Comparison of ENCODE assay signal across 2 cellular contexts in genomic region chr10:131683281-131683861, GRCh38.
TF ChIP-seq lines count a peak whose summit lies in the region.

No MANE protein-coding gene starts in this region.

TF ChIP-seq in H1, 55 proteins besides CTCF, POLR2A, EP300 and RAD21:
- no peak for TF ChIP-seq CHD1 (IDR thresholded peaks at IDR 0.05; ENCODE audit: low read depth, low read length)
- TF ChIP-seq SIRT6 (IDR thresholded peaks at IDR 0.05; ENCODE audit: low read length): no peak
- TF ChIP-seq RBBP5 (IDR thresholded peaks at IDR 0.05; ENCODE audit: borderline replicate concordance, low read depth, low read length): no peak
- no peak for TF ChIP-seq SP4 (IDR thresholded peaks at IDR 0.05; ENCODE audit: low read length)
- TF ChIP-seq TCF12 (IDR thresholded peaks at IDR 0.05; ENCODE audit: low read depth, low read length): no peak
- no peak for TF ChIP-seq CTBP2 (IDR thresholded peaks at IDR 0.05; ENCODE audit: borderline replicate concordance, insufficient read depth, insufficient read length, low read length)
- TF ChIP-seq SIN3A (conservative IDR thresholded peaks at IDR 0.05 in 1 of 2, IDR thresholded peaks at IDR 0.05 in 1 of 2; ENCODE audit: low read depth in 1 of 2, low read length in 2 of 2): no peak
- no peak for TF ChIP-seq TAF1 (IDR thresholded peaks at IDR 0.05; ENCODE audit: low read depth, low read length)

TF ChIP-seq in HepG2, 621 proteins besides CTCF, POLR2A, EP300 and RAD21:
- TF ChIP-seq ZNF777 (CRISPR knock-in tag; IDR thresholded peaks at IDR 0.05) (no peak), DMAP1 (CRISPR knock-in tag; IDR thresholded peaks at IDR 0.05) (no peak), GABPA (IDR thresholded peaks at IDR 0.05; ENCODE audit: low read depth, low read length) (no peak), GABPA (CRISPR knock-in tag; IDR thresholded peaks at IDR 0.05; ENCODE audit: low read depth) (no peak), ZNF589 (CRISPR knock-in tag; conservative IDR thresholded peaks at IDR 0.05) (no peak), NFATC3 (CRISPR knock-in tag; IDR thresholded peaks at IDR 0.05) (no peak), SRSF4 (IDR thresholded peaks at IDR 0.05; ENCODE audit: low read depth, low read length, poor library complexity, severe bottlenecking) (no peak)
